25 cellular contexts compared by ENCODE assay signal in genomic region chr2:793236-793635, GRCh38.
"Had no signal": no experiment of that assay in that cellular context is flagged by ENCODE, and none has a peak within 500 bp of the region (broad histone marks: within the 10 kb centered on the region; RNA-seq: fewer than 3 reads in every experiment).

No MANE protein-coding gene starts in this region.

- ATAC-seq: natural killer cell; pancreas; right cardiac atrium; right lobe of liver; stimulated activated effector memory CD8-positive, alpha-beta T cell treated with anti-CD3 and anti-CD28 coated beads, Interleukin-12 subunit alpha, Interleukin-12 subunit beta, amount 100 ng/mL, for 72 hours; stimulated activated naive B cell treated with anti-CD40 and anti-IgM and Interleukin-4, amounts not matched to agents 10 μg/mL and 1 μg/mL and 100 μg/mL, for 72 hours had no signal

- DNase-seq: natural killer cell; nephron progenitor cell; nucleus accumbens; pancreas; retina; right cardiac atrium; right lobe of liver; sigmoid colon; small intestine; stimulated activated CD4-positive, alpha-beta T cell treated with anti-CD3 and anti-CD28 coated beads, Interleukin-15, amount 100 ng/mL, for 24 hours; stimulated activated CD4-positive, alpha-beta T cell treated with anti-CD3 and anti-CD28 coated beads, Interleukin-2, amount 100 ng/mL, for 24 hours; stimulated activated CD4-positive, alpha-beta T cell treated with anti-CD3 and anti-CD28 coated beads, Interleukin-2, amount 100 ng/mL, for 48 hours; stimulated activated CD4-positive, alpha-beta T cell treated with anti-CD3 and anti-CD28 coated beads, Interleukin-4, amount 100 ng/mL, for 24 hours; stimulated activated naive B cell treated with anti-CD40 and anti-IgM and Interleukin-4, amounts not matched to agents 10 μg/mL and 1 μg/mL and 100 μg/mL, for 72 hours; stimulated activated naive CD4-positive, alpha-beta T cell treated with Interleukin-2 at 50 U/mL for 16 hours; stomach; trophoblast cell; upper lobe of left lung had no signal

- H3K27ac ChIP-seq: neutrophil, pancreas, prostate gland, right lobe of liver, sigmoid colon, stomach, thoracic aorta, thyroid gland, tibial nerve, upper lobe of left lung, vagina had no signal

- H3K4me3 ChIP-seq: pancreas, prostate gland, right lobe of liver, sigmoid colon, stomach, thoracic aorta, thyroid gland, tibial nerve, upper lobe of left lung, vagina had no signal
